ENCODE assay signal across 6 cellular contexts in the genomic region with DNA sequence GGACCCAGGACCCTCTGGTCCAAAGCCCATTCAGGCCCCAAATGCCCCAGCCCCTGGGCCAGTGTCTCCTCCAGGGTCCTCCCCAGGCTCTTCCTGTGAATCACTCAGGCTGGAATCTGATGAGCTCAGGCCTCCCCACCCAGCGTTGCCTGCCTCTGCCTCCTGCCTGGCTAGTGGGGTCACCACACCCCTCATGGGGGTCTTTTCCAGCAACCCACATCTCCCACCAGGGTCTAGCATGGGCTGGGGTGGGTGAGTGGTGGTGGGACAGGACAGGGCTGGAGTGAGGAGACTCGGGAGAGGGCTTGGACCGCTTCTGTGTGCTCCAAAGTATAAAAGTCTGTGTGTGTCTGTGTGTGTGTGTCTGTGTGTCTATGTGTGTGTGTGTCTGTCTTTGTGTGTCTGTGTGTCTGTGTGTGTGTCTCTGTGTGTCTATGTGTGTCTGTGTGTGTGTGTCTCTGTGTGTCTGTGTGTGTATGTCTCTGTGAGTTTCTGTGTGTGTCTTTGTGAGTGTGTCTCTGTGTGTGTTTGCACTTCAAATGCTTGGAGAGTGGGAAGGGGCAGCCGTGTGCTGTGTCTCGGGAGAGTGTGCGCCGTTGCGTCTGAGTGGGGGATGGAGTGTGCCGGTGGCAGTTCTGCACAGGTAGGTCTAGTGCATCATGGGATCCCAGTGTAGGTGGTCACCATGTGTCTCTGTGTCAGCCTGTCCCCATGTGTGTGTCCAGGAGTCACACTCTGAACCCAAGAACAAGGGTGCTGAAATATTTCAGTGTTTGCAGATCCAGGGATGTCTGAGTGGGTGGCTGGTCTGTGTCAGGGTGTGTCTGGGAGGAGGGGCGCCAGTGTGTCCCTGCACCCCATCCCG.
DNase-seq lines count a peak whose midpoint lies in the region; ATAC-seq and TF ChIP-seq lines count a peak whose summit lies in the region.

No MANE protein-coding gene starts in this region.

- peaks cover 17% of the 10 kb centered on the region for H3K36me3 ChIP-seq in NT2/D1 (ENCODE audit: insufficient read depth, insufficient read length, low read length)

- H3K27me3 ChIP-seq in NT2/D1 (ENCODE audit: insufficient read depth, insufficient read length), result no peaks in the 10 kb centered on the region

- ATAC-seq in stimulated activated naive B cell treated with anti-CD40 and anti-IgM and Interleukin-4, amounts not matched to agents 10 μg/mL and 1 μg/mL and 100 μg/mL, for 72 hours (replicated peaks), result no peak
- ATAC-seq in HG03469 (IDR thresholded peaks at IDR 0.05; ENCODE audit: unreplicated experiment), result no peak

- H3K27me3 Mint-ChIP-seq in stimulated activated naive B cell treated with anti-CD40 and anti-IgM and Interleukin-4, amounts not matched to agents 10 μg/mL and 1 μg/mL and 100 μg/mL, for 72 hours, result no peaks in the 10 kb centered on the region

- peak overlapping the region; percentile 1 for H3K27ac Mint-ChIP-seq in stimulated activated naive B cell treated with anti-CD40 and anti-IgM and Interleukin-4, amounts not matched to agents 10 μg/mL and 1 μg/mL and 100 μg/mL, for 72 hours

- H3K36me3 Mint-ChIP-seq in stimulated activated naive B cell treated with anti-CD40 and anti-IgM and Interleukin-4, amounts not matched to agents 10 μg/mL and 1 μg/mL and 100 μg/mL, for 72 hours, result no peaks in the 10 kb centered on the region

- H3K4me1 ChIP-seq in NT2/D1 (ENCODE audit: insufficient read depth, insufficient read length), result peaks cover 37% of the 10 kb centered on the region

- no peaks in the 10 kb centered on the region for H3K9me3 Mint-ChIP-seq in stimulated activated naive B cell treated with anti-CD40 and anti-IgM and Interleukin-4, amounts not matched to agents 10 μg/mL and 1 μg/mL and 100 μg/mL, for 72 hours

- H3K4me3 Mint-ChIP-seq in stimulated activated naive B cell treated with anti-CD40 and anti-IgM and Interleukin-4, amounts not matched to agents 10 μg/mL and 1 μg/mL and 100 μg/mL, for 72 hours, result no peak overlapping the region

- H3K4me3 ChIP-seq in NT2/D1 (ENCODE audit: insufficient read length, low read depth) (no peak overlapping the region), epithelial cell of esophagus (ENCODE audit: low read length) (no peak overlapping the region)

- no peak for TF ChIP-seq CTCF in epithelial cell of esophagus (IDR thresholded peaks at IDR 0.05; ENCODE audit: insufficient read depth, low read depth, low read length, missing control alignments)

- peak overlapping the region; percentile 53 for H3K9ac ChIP-seq in NT2/D1 (ENCODE audit: insufficient read length, low read depth)

- H3K9me3 ChIP-seq in NT2/D1 (ENCODE audit: insufficient read depth, low read length), result no peaks in the 10 kb centered on the region

- peaks cover 22 to 28% of the 10 kb centered on the region in 2 donors for H3K4me1 Mint-ChIP-seq in stimulated activated naive B cell treated with anti-CD40 and anti-IgM and Interleukin-4, amounts not matched to agents 10 μg/mL and 1 μg/mL and 100 μg/mL, for 72 hours

- DNase-seq in NT2/D1 (ENCODE audit: low read depth, low spot score) (no peak), epithelial cell of esophagus (ENCODE audit: low read depth) (peak; percentile 45), DMS53 treated with DMSO at 0.1 percent for 48 hours (lab: John Stamatoyannopoulos, UW; ENCODE audit: unreplicated experiment) (no peak)
- no peak for DNase-seq in stimulated activated naive B cell treated with anti-CD40 and anti-IgM and Interleukin-4, amounts not matched to agents 10 μg/mL and 1 μg/mL and 100 μg/mL, for 72 hours
- no peak for DNase-seq in NK-92 treated with Interleukin-12 subunit alpha and Interleukin-12 subunit beta, amount 100 ng/mL, for 24 hours (lab: John Stamatoyannopoulos, UW)
